27 cellular contexts compared by ENCODE assay signal in genomic region chr7:151541709-151542499, GRCh38. TPM values are rescaled to one million over a fixed set of nuclear protein-coding genes. Genes with fewer than 3 reads are reported as not detected.
DNase-seq lines count a peak whose midpoint lies in the region; ATAC-seq, FAIRE-seq and TF ChIP-seq lines count a peak whose summit lies in the region.
"Had no signal": no experiment of that assay in that cellular context is flagged by ENCODE, and none has a peak within 500 bp of the region (broad histone marks: within the 10 kb centered on the region; RNA-seq: fewer than 3 reads in every experiment).

No MANE protein-coding gene starts in this region.

- H2BK5ac ChIP-seq in H1 (ENCODE audit: low read depth, low read length) (no peak overlapping the region), trophoblast cell (ENCODE audit: low read depth, low read length, poor library complexity) (no peak overlapping the region)

- no peaks in the 10 kb centered on the region for H3K9me3 Mint-ChIP-seq in activated CD8-positive, alpha-beta memory T cell treated with anti-CD3 and anti-CD28 coated beads, Interleukin-2, amount 10 ng/mL, durations not matched to agents 7 days and 5 days (ENCODE audit: low read depth)
- no peaks in the 10 kb centered on the region for H3K9me3 Mint-ChIP-seq in stimulated activated memory B cell treated with anti-CD40 and anti-IgM and Interleukin-4, amounts not matched to agents 10 μg/mL and 1 μg/mL and 100 μg/mL, for 72 hours

- TF ChIP-seq EP300 in H1 (IDR thresholded peaks at IDR 0.05; ENCODE audit: borderline replicate concordance in 1 of 2, low read depth in 2 of 2, low read length in 2 of 2): no peak
- no peak for TF ChIP-seq EP300 in SK-N-SH (IDR thresholded peaks at IDR 0.05; ENCODE audit: borderline replicate concordance in 1 of 2, low read depth in 1 of 2, low read length in 1 of 2)

- H3K36me3 ChIP-seq in H1 (ENCODE audit: control insufficient read depth in 2 of 4, insufficient read depth in 4 of 4, low read length in 3 of 4): no peaks in the 10 kb centered on the region
- H3K36me3 ChIP-seq in trophoblast cell (ENCODE audit: control insufficient read depth in 1 of 2, insufficient read depth in 2 of 2, low read length in 2 of 2): no peaks in the 10 kb centered on the region
- no peaks in the 10 kb centered on the region for H3K36me3 ChIP-seq in SK-N-SH (replicated peaks in 1 of 2; ENCODE audit: control insufficient read depth in 1 of 2, insufficient read depth in 2 of 2, low read length in 1 of 2)
- H3K36me3 ChIP-seq: BLaER1 had no signal

- no peak overlapping the region for H2BK120ac ChIP-seq in H1 (replicated peaks; ENCODE audit: low read depth, low read length)
- no peak overlapping the region for H2BK120ac ChIP-seq in trophoblast cell (ENCODE audit: insufficient read depth, low read length, poor library complexity)

- H3K79me1 ChIP-seq in H1 (ENCODE audit: low read depth, low read length) (no peaks in the 10 kb centered on the region), trophoblast cell (ENCODE audit: low read length) (no peaks in the 10 kb centered on the region)

- H3K23me2 ChIP-seq in H1 (ENCODE audit: low read depth, low read length): no peaks in the 10 kb centered on the region

- no peak overlapping the region for H3K14ac ChIP-seq in H1 (ENCODE audit: insufficient read length)
- no peak overlapping the region for H3K14ac ChIP-seq in trophoblast cell (ENCODE audit: low read length)

- H4K12ac ChIP-seq in trophoblast cell (ENCODE audit: low read depth, low read length): peak overlapping the region; percentile 68

- H3K23ac ChIP-seq in H1 (ENCODE audit: insufficient read length) (no peak overlapping the region), trophoblast cell (ENCODE audit: low read length) (no peak overlapping the region)

- H2BK15ac ChIP-seq in H1 (ENCODE audit: low read length): no peak overlapping the region

- no peak overlapping the region for H4K5ac ChIP-seq in H1 (ENCODE audit: insufficient read length, low read depth, low read length)

- H3K4me2 ChIP-seq in H1 (ENCODE audit: insufficient read depth in 1 of 2, low read depth in 2 of 2, low read length in 2 of 2): no peak overlapping the region
- no peak overlapping the region for H3K4me2 ChIP-seq in trophoblast cell (ENCODE audit: low read length)
- H3K4me2 ChIP-seq in SK-N-SH: no peak overlapping the region
- H3K4me2 ChIP-seq: BLaER1 had no signal

- no peak overlapping the region for H2AK5ac ChIP-seq in H1 (ENCODE audit: low read depth, low read length)
- no peak overlapping the region for H2AK5ac ChIP-seq in trophoblast cell (ENCODE audit: low read length)

- H4K91ac ChIP-seq in H1 (replicated peaks; ENCODE audit: insufficient read length, low read length) (no peak overlapping the region), trophoblast cell (ENCODE audit: low read depth, low read length) (no peak overlapping the region)

- peak in 1 of 3 experiments; percentile 17; a peak in 1 of 4 replicates for TF ChIP-seq CTCF in H1 (IDR thresholded peaks at IDR 0.05; ENCODE audit: control extremely low read depth in 1 of 3, insufficient read depth in 1 of 3, low read depth in 1 of 3, low read length in 3 of 3)
- no peak for TF ChIP-seq CTCF in SK-N-SH (IDR thresholded peaks at IDR 0.05)

- H2BK20ac ChIP-seq in H1 (ENCODE audit: low read length): no peak overlapping the region

- DNase-seq in activated CD8-positive, alpha-beta memory T cell treated with anti-CD3 and anti-CD28 coated beads for 24 hours: peak; percentile 44
- DNase-seq in activated CD8-positive, alpha-beta memory T cell treated with anti-CD3 and anti-CD28 coated beads, Interleukin-2, amount 10 ng/mL, durations not matched to agents 7 days and 5 days: no peak
- peak; percentile 42 for DNase-seq in RPMI8226
- no peak for DNase-seq in H1 (ENCODE audit: low read depth in 1 of 2, low spot score in 2 of 2)
- DNase-seq in trophoblast cell: no peak
- no peak for DNase-seq in AG20443 (ENCODE audit: low spot score)
- DNase-seq in SK-N-SH: no peak
- DNase-seq: 8988T; ACHN; CD4-positive, CD25-positive, alpha-beta regulatory T cell; KBM-7; MV-4-11; NCI-H1105; NCI-H1436 treated with DMSO at 0.1 percent for 48 hours; NCI-H187 treated with DMSO at 0.1 percent for 48 hours; NCI-H446; NCI-H524 treated with DMSO at 0.1 percent for 48 hours; NCI-H774; NK-92 treated with Interleukin-12 subunit alpha and Interleukin-12 subunit beta, amount 100 ng/mL, for 24 hours; PC-3; SHP77 had no signal

- CTCF ChIA-PET in activated CD8-positive, alpha-beta memory T cell treated with anti-CD3 and anti-CD28 coated beads, Interleukin-2, amount 10 ng/mL, durations not matched to agents 7 days and 5 days (lab: Charles Lee): interaction anchor here (0.7 kb wide), 1 partner anchor 44 kb away, joined by 3 read pairs; no protein-coding TSS in a partner anchor
- CTCF ChIA-PET in H1 (lab: Charles Lee; ENCODE audit: partially characterized antibody): interaction anchor here (0.7 to 2.3 kb wide), 8 partner anchors 12 to 242 kb away, joined by 3 to 7 read pairs (median 3); no protein-coding TSS in a partner anchor
- CTCF ChIA-PET in SK-N-SH (lab: Yijun Ruan, JAX): interaction anchor here (1.7 kb wide), 1 partner anchor 218 kb away, joined by 4 read pairs; no protein-coding TSS in a partner anchor

- H3K27ac Mint-ChIP-seq in activated CD8-positive, alpha-beta memory T cell treated with anti-CD3 and anti-CD28 coated beads, Interleukin-2, amount 10 ng/mL, durations not matched to agents 7 days and 5 days: no peak overlapping the region
- no peak overlapping the region for H3K27ac Mint-ChIP-seq in stimulated activated memory B cell treated with anti-CD40 and anti-IgM and Interleukin-4, amounts not matched to agents 10 μg/mL and 1 μg/mL and 100 μg/mL, for 72 hours
- H3K27ac Mint-ChIP-seq: CD4-positive, CD25-positive, alpha-beta regulatory T cell had no signal

- H3K9ac ChIP-seq in H1 (replicated peaks in 1 of 4; ENCODE audit: extremely low read depth in 1 of 4, low read depth in 3 of 4, low read length in 3 of 4) (no peak overlapping the region), trophoblast cell (ENCODE audit: low read length) (no peak overlapping the region), SK-N-SH (no peak overlapping the region)
- H3K9ac ChIP-seq: BLaER1 had no signal

- H3K18ac ChIP-seq in H1 (ENCODE audit: extremely low read depth, low read length) (no peak overlapping the region), trophoblast cell (ENCODE audit: low read length) (no peak overlapping the region)

- peaks cover 72% of the 10 kb centered on the region for H3K27me3 Mint-ChIP-seq in activated CD8-positive, alpha-beta memory T cell treated with anti-CD3 and anti-CD28 coated beads, Interleukin-2, amount 10 ng/mL, durations not matched to agents 7 days and 5 days
- peaks cover 68% of the 10 kb centered on the region for H3K27me3 Mint-ChIP-seq in stimulated activated memory B cell treated with anti-CD40 and anti-IgM and Interleukin-4, amounts not matched to agents 10 μg/mL and 1 μg/mL and 100 μg/mL, for 72 hours

- no peak for TF ChIP-seq POLR2A in H1 (IDR thresholded peaks at IDR 0.05; ENCODE audit: control extremely low read depth in 1 of 2, low read depth in 2 of 2, low read length in 2 of 2)

- H3K36me3 Mint-ChIP-seq in activated CD8-positive, alpha-beta memory T cell treated with anti-CD3 and anti-CD28 coated beads, Interleukin-2, amount 10 ng/mL, durations not matched to agents 7 days and 5 days: no peaks in the 10 kb centered on the region
- no peaks in the 10 kb centered on the region for H3K36me3 Mint-ChIP-seq in stimulated activated memory B cell treated with anti-CD40 and anti-IgM and Interleukin-4, amounts not matched to agents 10 μg/mL and 1 μg/mL and 100 μg/mL, for 72 hours

- no peak overlapping the region for H3K4me3 Mint-ChIP-seq in activated CD8-positive, alpha-beta memory T cell treated with anti-CD3 and anti-CD28 coated beads, Interleukin-2, amount 10 ng/mL, durations not matched to agents 7 days and 5 days
- H3K4me3 Mint-ChIP-seq in stimulated activated memory B cell treated with anti-CD40 and anti-IgM and Interleukin-4, amounts not matched to agents 10 μg/mL and 1 μg/mL and 100 μg/mL, for 72 hours: no peak overlapping the region
- H3K4me3 Mint-ChIP-seq: CD4-positive, CD25-positive, alpha-beta regulatory T cell had no signal

- H2AFZ ChIP-seq in H1 (ENCODE audit: low read length) (peak overlapping the region; percentile 79; the same call in 1 of the 2 replicates), trophoblast cell (ENCODE audit: insufficient read depth, low read length, poor library complexity) (no peak overlapping the region), SK-N-SH (ENCODE audit: low read depth) (no peak overlapping the region)

- H3K4me3 ChIP-seq in H1 (ENCODE audit: extremely low read depth in 1 of 4, insufficient read depth in 2 of 4, low read depth in 3 of 4, low read length in 4 of 4) (no peak overlapping the region), trophoblast cell (ENCODE audit: low read depth, low read length) (no peak overlapping the region), SK-N-SH (ENCODE audit: low read depth in 2 of 2, low read length in 1 of 2) (no peak overlapping the region)
- H3K4me3 ChIP-seq: BLaER1 had no signal

- H3K79me2 ChIP-seq in H1 (ENCODE audit: control insufficient read depth in 1 of 2, insufficient read depth in 2 of 2, low read length in 2 of 2): no peaks in the 10 kb centered on the region
- no peaks in the 10 kb centered on the region for H3K79me2 ChIP-seq in trophoblast cell (ENCODE audit: control insufficient read depth, insufficient read depth, low read length, poor library complexity)
- no peaks in the 10 kb centered on the region for H3K79me2 ChIP-seq in SK-N-SH (ENCODE audit: insufficient read depth)

- no peak overlapping the region for H3K27ac ChIP-seq in H1 (ENCODE audit: low read depth, low read length)
- no peak overlapping the region for H3K27ac ChIP-seq in trophoblast cell (ENCODE audit: low read depth, low read length)
- no peak overlapping the region for H3K27ac ChIP-seq in SK-N-SH (ENCODE audit: low read depth in 2 of 2, low read length in 1 of 2)
- H3K27ac ChIP-seq: BLaER1 had no signal

- FAIRE-seq in H1 (lab: Jason Lieb, UNC): no peak
- FAIRE-seq: D721Med, G401.6, H54, HTR-8/SVneo had no signal

- ATAC-seq in activated CD8-positive, alpha-beta memory T cell treated with anti-CD3 and anti-CD28 coated beads, Interleukin-2, amount 10 ng/mL, durations not matched to agents 7 days and 5 days: no peak
- ATAC-seq in stimulated activated memory B cell treated with anti-CD40 and anti-IgM and Interleukin-4, amounts not matched to agents 10 μg/mL and 1 μg/mL and 100 μg/mL, for 72 hours: no peak
- ATAC-seq: PC-3 had no signal

- peaks cover 0 to 8% (median 0%) of the 10 kb centered on the region in 4 experiments; a peak in 2 of 7 replicates for H3K4me1 ChIP-seq in H1 (replicated peaks in 1 of 4; ENCODE audit: control insufficient read depth in 3 of 4, insufficient read depth in 4 of 4, low read length in 3 of 4)
- peaks cover 0 to 2% of the 10 kb centered on the region in 2 experiments for H3K4me1 ChIP-seq in trophoblast cell (ENCODE audit: control insufficient read depth in 1 of 2, insufficient read depth in 2 of 2, low read length in 2 of 2)
- peaks cover 0 to 11% of the 10 kb centered on the region in 2 experiments; a peak in 2 of 4 replicates for H3K4me1 ChIP-seq in SK-N-SH (ENCODE audit: control insufficient read depth in 1 of 2, insufficient read depth in 2 of 2, low read depth in 1 of 2, low read length in 1 of 2)

- no peaks in the 10 kb centered on the region for H3K9me2 ChIP-seq in SK-N-SH

- TF ChIP-seq RAD21 in H1 (IDR thresholded peaks at IDR 0.05 in 1 of 2, conservative IDR thresholded peaks at IDR 0.05 in 1 of 2; ENCODE audit: low read depth in 2 of 2, low read length in 2 of 2): no peak
- TF ChIP-seq RAD21 in SK-N-SH (IDR thresholded peaks at IDR 0.05; ENCODE audit: low read length): no peak

- H2BK12ac ChIP-seq in H1 (ENCODE audit: low read depth, low read length) (no peak overlapping the region), trophoblast cell (ENCODE audit: low read length) (no peak overlapping the region)

- H4K20me1 ChIP-seq in H1 (replicated peaks in 1 of 2; ENCODE audit: control insufficient read depth in 1 of 2, insufficient read depth in 2 of 2, low read length in 2 of 2) (no peaks in the 10 kb centered on the region), SK-N-SH (ENCODE audit: insufficient read depth) (no peaks in the 10 kb centered on the region)
- H4K20me1 ChIP-seq: BLaER1 had no signal

- H4K8ac ChIP-seq in H1 (ENCODE audit: extremely low read depth, insufficient read depth, low read length): no peak overlapping the region
- H4K8ac ChIP-seq in trophoblast cell (ENCODE audit: low read depth, low read length): no peak overlapping the region

- H3K4me1 Mint-ChIP-seq in activated CD8-positive, alpha-beta memory T cell treated with anti-CD3 and anti-CD28 coated beads, Interleukin-2, amount 10 ng/mL, durations not matched to agents 7 days and 5 days: peaks cover 2% of the 10 kb centered on the region
- peaks cover 6% of the 10 kb centered on the region for H3K4me1 Mint-ChIP-seq in stimulated activated memory B cell treated with anti-CD40 and anti-IgM and Interleukin-4, amounts not matched to agents 10 μg/mL and 1 μg/mL and 100 μg/mL, for 72 hours

- no peak overlapping the region for H3K4ac ChIP-seq in H1 (replicated peaks; ENCODE audit: insufficient read length, low read depth, low read length)
- H3K4ac ChIP-seq in trophoblast cell (ENCODE audit: low read depth, low read length): no peak overlapping the region

- POLR2A ChIA-PET in H1 (lab: Charles Lee; ENCODE audit: partially characterized antibody): no interaction called here
- POLR2A ChIA-PET in SK-N-SH (lab: Yijun Ruan, JAX): no interaction called here

- H3K27me3 ChIP-seq in H1 (replicated peaks in 1 of 4; ENCODE audit: control insufficient read depth in 3 of 4, extremely low read depth in 1 of 4, insufficient read depth in 3 of 4, low read length in 3 of 4) (no peaks in the 10 kb centered on the region), trophoblast cell (ENCODE audit: insufficient read depth, low read length) (no peaks in the 10 kb centered on the region), SK-N-SH (ENCODE audit: insufficient read depth) (peaks cover 14% of the 10 kb centered on the region; the same call in 1 of the 2 replicates)
- H3K27me3 ChIP-seq: BLaER1 had no signal

- H3F3A ChIP-seq in SK-N-SH (replicated peaks; ENCODE audit: insufficient read depth): no peaks in the 10 kb centered on the region

- H3K9me3 ChIP-seq in H1 (ENCODE audit: insufficient read depth in 2 of 2, low read depth in 1 of 2, low read length in 1 of 2) (no peaks in the 10 kb centered on the region), trophoblast cell (ENCODE audit: insufficient read depth, low read depth, low read length) (no peaks in the 10 kb centered on the region), SK-N-SH (no peaks in the 10 kb centered on the region)
- H3K9me3 ChIP-seq: BLaER1 had no signal

- H3K56ac ChIP-seq in H1 (replicated peaks; ENCODE audit: insufficient read length, low read depth, low read length): no peak overlapping the region

- WGBS in H1 (ENCODE audit: extremely low coverage in 1 of 2, insufficient coverage in 1 of 2, insufficient read length in 1 of 2, insufficient replicate concordance in 2 of 2, low coverage in 1 of 2, low lambda C conversion rate in 2 of 2, missing lambda C conversion rate in 1 of 2), 2 experiments: 87% methylated on average over 17 of the region's 17 CpGs; no CpG with 5 or more reads in 1 of the 2 experiments
- WGBS in trophoblast cell (ENCODE audit: extremely low coverage, insufficient coverage, insufficient read length): no CpG with 5 or more reads among the region's 17 CpGs
- WGBS in SK-N-SH (ENCODE audit: low lambda C conversion rate): 79% methylated on average over 17 of the region's 17 CpGs

RNA-seq across cellular contexts. Expression of gene RHEB, which starts 22.2 kb away (rescaled TPM):
- 10 to 100 TPM; 66.2 to 73.0 TPM for total RNA-seq in activated CD8-positive, alpha-beta memory T cell treated with anti-CD3 and anti-CD28 coated beads, Interleukin-2, amount 10 ng/mL, durations not matched to agents 7 days and 5 days
- total RNA-seq in H1 (2021; fragmentation: NEBNext Ultra II Directional; extraction: Animal tissue kit (Norgen Biotek cat#: 25700)): 119 and 132 TPM in 2 replicates
- polyA plus RNA-seq in H1 (2011; rRNA removed): 50.4 and 60.8 TPM in 2 replicates
- polyA plus RNA-seq in H1 (2011; cell fraction: cytosol; rRNA removed): 71.9 TPM
- 21.8 TPM for polyA plus RNA-seq in H1 (2011; cell fraction: nucleus; rRNA removed)
- polyA plus RNA-seq in H1 (2012, experiment 1 of 2): 65.1 to 143 TPM (median 74.3 TPM) in 4 replicates
- 46.4 TPM for polyA plus RNA-seq in H1 (2012, experiment 2 of 2)
- 69.6 TPM for polyA plus RNA-seq in H1 (2013, experiment 1 of 2)
- 78.9 TPM for polyA plus RNA-seq in H1 (2013, experiment 2 of 2)
- polyA minus RNA-seq in H1 (2011; rRNA and poly(A)+ RNA removed): 15.4 and 18.7 TPM in 2 replicates
- polyA minus RNA-seq in H1 (2011; cell fraction: cytosol; rRNA and poly(A)+ RNA removed): 37.4 TPM
- 26.2 TPM for polyA minus RNA-seq in H1 (2011; cell fraction: nucleus; rRNA and poly(A)+ RNA removed)
- polyA plus RNA-seq in trophoblast cell (2013): 145 and 153 TPM in 2 replicates
- 87.3 and 90.5 TPM in 2 replicates for polyA plus RNA-seq in SK-N-SH (2012; rRNA removed)
- 116 and 169 TPM in 2 replicates for polyA plus RNA-seq in SK-N-SH (2012; cell fraction: cytosol; rRNA removed)
- polyA plus RNA-seq in SK-N-SH (2012; cell fraction: nucleus; rRNA removed): 42.8 and 46.3 TPM in 2 replicates

Comparison
In these comparisons a context has a peak if more than half of its experiments do, and no peak if none do; other contexts are left out.
1. DNase-seq: peak in activated CD8-positive, alpha-beta memory T cell treated with anti-CD3 and anti-CD28 coated beads for 24 hours (single experiment) and RPMI8226 (single experiment); none in activated CD8-positive, alpha-beta memory T cell treated with anti-CD3 and anti-CD28 coated beads, Interleukin-2, amount 10 ng/mL, durations not matched to agents 7 days and 5 days (single experiment), H1 (0 of 2), trophoblast cell (0 of 2), AG20443 (single experiment) and SK-N-SH (single experiment).